Comparison of ENCODE assay signal across 20 cellular contexts in the genomic region with DNA sequence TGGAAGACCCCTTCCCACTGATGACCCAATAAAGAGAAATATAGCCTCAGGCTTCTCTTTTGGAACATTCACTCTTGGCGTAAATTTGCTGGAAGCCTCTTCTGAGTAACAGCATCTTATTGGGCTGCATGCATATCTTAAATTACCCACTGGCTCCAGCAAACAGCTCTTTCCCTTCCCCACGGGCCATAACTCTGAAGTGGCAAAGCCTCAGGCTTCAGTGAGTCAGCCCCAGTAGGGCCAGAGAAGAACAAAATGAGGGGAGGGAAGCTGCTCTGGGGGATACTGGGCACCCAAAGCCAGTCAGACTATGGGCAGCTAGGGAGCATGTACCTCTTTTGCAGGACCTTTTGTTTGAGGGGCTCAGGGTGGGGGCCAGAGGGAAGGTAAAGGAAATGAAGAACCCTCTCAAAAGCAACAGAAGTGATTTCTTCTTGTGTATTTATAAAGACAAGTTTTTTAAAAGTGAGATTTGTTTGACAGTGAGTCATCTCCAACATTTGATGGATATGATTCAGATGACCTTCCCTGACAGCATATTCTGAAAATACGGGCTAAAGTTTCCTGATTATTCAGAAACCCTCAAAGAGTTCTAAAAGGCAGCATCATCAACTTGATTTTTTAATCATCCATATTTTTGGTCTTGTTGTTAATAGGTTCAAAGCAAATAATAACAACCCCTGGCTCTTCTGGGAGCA.
A peak's percentile ranks its signal among the peaks of the same experiment; 100 is the strongest.
DNase-seq lines count a peak whose midpoint lies in the region; ATAC-seq, FAIRE-seq and TF ChIP-seq lines count a peak whose summit lies in the region.
"Had no signal": no experiment of that assay in that cellular context is flagged by ENCODE, and none has a peak within 500 bp of the region (broad histone marks: within the 10 kb centered on the region; RNA-seq: fewer than 3 reads in every experiment).

No MANE protein-coding gene starts in this region.

- H3K27ac ChIP-seq in astrocyte (ENCODE audit: low read depth, low read length): peak overlapping the region; percentile 80
- H3K27ac ChIP-seq: colonic mucosa, esophagus squamous epithelium, ovary, suprapubic skin had no signal

- H3K4me1 Mint-ChIP-seq in astrocyte (ENCODE audit: low read depth, unreplicated experiment): peaks cover 35% of the 10 kb centered on the region
- H3K4me1 Mint-ChIP-seq: activated naive CD8-positive, alpha-beta T cell treated with anti-CD3 and anti-CD28 coated beads, Interleukin-2, amount 10 ng/mL, durations not matched to agents 7 days and 5 days had no signal

- peak; percentile 34 for DNase-seq in AG09309 (ENCODE audit: low read depth)
- peak; percentile 89 for DNase-seq in HT1080 (ENCODE audit: low read depth)
- peak; percentile 64 for DNase-seq in astrocyte (ENCODE audit: low read depth)
- DNase-seq in islet precursor cell: peak; percentile 59
- no peak for DNase-seq in activated CD8-positive, alpha-beta memory T cell treated with anti-CD3 and anti-CD28 coated beads for 24 hours
- DNase-seq: activated naive CD8-positive, alpha-beta T cell treated with anti-CD3 and anti-CD28 coated beads, Interleukin-2, amount 10 ng/mL, durations not matched to agents 7 days and 5 days; colonic mucosa; DMS153; esophagus squamous epithelium; KBM-7; midbrain; NCI-H524 treated with DMSO at 0.1 percent for 48 hours; ovary; stimulated activated CD4-positive, alpha-beta T cell treated with anti-CD3 and anti-CD28 coated beads, Interleukin-12 subunit alpha, Interleukin-12 subunit beta, amount 100 ng/mL, for 4 hours; T-helper 1 cell had no signal

- no peak for ATAC-seq in GM18873 (IDR thresholded peaks at IDR 0.05; ENCODE audit: low FRiP score, unreplicated experiment)
- ATAC-seq in GM21786 (IDR thresholded peaks at IDR 0.05; ENCODE audit: unreplicated experiment): no peak
- no peak for ATAC-seq in GM21717 (IDR thresholded peaks at IDR 0.05; ENCODE audit: unreplicated experiment)

- H3K4me1 ChIP-seq in astrocyte (ENCODE audit: insufficient read depth, low read length): peaks cover 24% of the 10 kb centered on the region
- H3K4me1 ChIP-seq: colonic mucosa, esophagus squamous epithelium, suprapubic skin had no signal

- H3K9ac ChIP-seq in astrocyte (ENCODE audit: low read length): peak overlapping the region; percentile 32

- no peaks in the 10 kb centered on the region for H3K9me3 ChIP-seq in astrocyte (ENCODE audit: insufficient read depth, low read depth, low read length)
- H3K9me3 ChIP-seq: colonic mucosa, esophagus squamous epithelium, ovary, suprapubic skin had no signal

- H2AFZ ChIP-seq in astrocyte (ENCODE audit: low read depth, low read length): peak overlapping the region; percentile 23

- no peaks in the 10 kb centered on the region for H3K79me2 ChIP-seq in astrocyte (ENCODE audit: insufficient read depth, low read length)

- peaks cover 3% of the 10 kb centered on the region for H3K9me3 Mint-ChIP-seq in astrocyte (ENCODE audit: unreplicated experiment)
- H3K9me3 Mint-ChIP-seq: activated naive CD8-positive, alpha-beta T cell treated with anti-CD3 and anti-CD28 coated beads, Interleukin-2, amount 10 ng/mL, durations not matched to agents 7 days and 5 days had no signal

- FAIRE-seq in astrocyte (lab: Jason Lieb, UNC): peak; percentile 77
- FAIRE-seq: islet of Langerhans had no signal

- no peaks in the 10 kb centered on the region for H3K36me3 Mint-ChIP-seq in astrocyte (ENCODE audit: low read depth, unreplicated experiment)
- H3K36me3 Mint-ChIP-seq: activated naive CD8-positive, alpha-beta T cell treated with anti-CD3 and anti-CD28 coated beads, Interleukin-2, amount 10 ng/mL, durations not matched to agents 7 days and 5 days had no signal

- H3K36me3 ChIP-seq in astrocyte (ENCODE audit: insufficient read depth, low read length): no peaks in the 10 kb centered on the region
- H3K36me3 ChIP-seq: colonic mucosa, esophagus squamous epithelium, ovary, suprapubic skin had no signal

- H3K4me3 ChIP-seq in AG09309 (ENCODE audit: control insufficient read depth, low read depth, low read length) (no peak overlapping the region), astrocyte (ENCODE audit: insufficient read depth, low read depth, low read length) (no peak overlapping the region)
- H3K4me3 ChIP-seq: colonic mucosa, esophagus squamous epithelium, ovary, suprapubic skin had no signal

- H4K20me1 ChIP-seq in astrocyte (ENCODE audit: insufficient read depth, low read length): no peaks in the 10 kb centered on the region

- H3K27me3 Mint-ChIP-seq in astrocyte (ENCODE audit: low read depth, unreplicated experiment): no peaks in the 10 kb centered on the region
- H3K27me3 Mint-ChIP-seq: activated naive CD8-positive, alpha-beta T cell treated with anti-CD3 and anti-CD28 coated beads, Interleukin-2, amount 10 ng/mL, durations not matched to agents 7 days and 5 days had no signal

- peak overlapping the region; percentile 78 for H3K27ac Mint-ChIP-seq in astrocyte (ENCODE audit: unreplicated experiment)
- H3K27ac Mint-ChIP-seq: activated naive CD8-positive, alpha-beta T cell treated with anti-CD3 and anti-CD28 coated beads, Interleukin-2, amount 10 ng/mL, durations not matched to agents 7 days and 5 days had no signal

- H3K4me2 ChIP-seq in astrocyte (ENCODE audit: low read length): peak overlapping the region; percentile 68

- H3K27me3 ChIP-seq in astrocyte (ENCODE audit: insufficient read depth, low read length): no peaks in the 10 kb centered on the region
- H3K27me3 ChIP-seq: colonic mucosa, esophagus squamous epithelium, ovary, suprapubic skin had no signal

- TF ChIP-seq CTCF in AG09309 (IDR thresholded peaks at IDR 0.05; ENCODE audit: control insufficient read depth, insufficient read depth, low read depth, low read length, missing control alignments) (no peak), astrocyte (IDR thresholded peaks at IDR 0.05; ENCODE audit: insufficient read depth, low read depth, low read length) (no peak)

- no peak overlapping the region for H3K4me3 Mint-ChIP-seq in astrocyte (ENCODE audit: unreplicated experiment)
- H3K4me3 Mint-ChIP-seq: activated naive CD8-positive, alpha-beta T cell treated with anti-CD3 and anti-CD28 coated beads, Interleukin-2, amount 10 ng/mL, durations not matched to agents 7 days and 5 days had no signal
